Comparison of ENCODE assay signal across 2 cellular contexts in the genomic region with DNA sequence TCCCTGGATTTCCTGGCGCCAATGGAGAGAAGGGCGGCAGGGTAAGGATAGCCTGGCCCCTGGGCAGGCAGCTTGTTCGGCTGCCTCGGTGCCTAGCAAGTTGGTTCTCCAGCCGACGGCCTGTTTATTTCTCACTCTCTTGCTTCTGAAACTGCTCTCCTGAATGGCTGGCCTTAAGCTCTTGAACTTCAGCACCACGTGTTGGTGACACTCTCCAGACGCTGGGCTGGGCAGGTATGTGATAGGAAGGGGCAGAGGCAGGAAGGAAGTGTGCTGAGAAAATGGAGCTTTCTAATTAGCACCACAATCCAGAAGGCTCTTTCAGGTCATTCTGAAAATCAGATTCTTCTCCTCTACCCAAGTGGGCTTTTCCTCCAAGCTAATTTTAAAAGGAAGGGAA.
TF ChIP-seq lines count a peak whose summit lies in the region.

No MANE protein-coding gene starts in this region.

TF ChIP-seq in WTC11, 78 proteins besides CTCF, POLR2A, EP300 and RAD21:
- TF ChIP-seq STAT6 (CRISPR knock-in tag; conservative IDR thresholded peaks at IDR 0.05; ENCODE audit: low read depth) (no peak), ZNF396 (CRISPR knock-in tag; IDR thresholded peaks at IDR 0.05; ENCODE audit: borderline replicate concordance) (no peak)

TF ChIP-seq in HepG2, 621 proteins besides CTCF, POLR2A, EP300 and RAD21 (continued from another document):
- no peak for TF ChIP-seq REST (IDR thresholded peaks at IDR 0.05; ENCODE audit: borderline replicate concordance in 1 of 2, low read depth in 1 of 2, low read length in 2 of 2)
- no peak for TF ChIP-seq ZNF784 (CRISPR knock-in tag; IDR thresholded peaks at IDR 0.05; ENCODE audit: borderline replicate concordance)
- no peak for TF ChIP-seq GZF1 (CRISPR knock-in tag; IDR thresholded peaks at IDR 0.05)
- no peak for TF ChIP-seq ZNF234 (CRISPR knock-in tag; conservative IDR thresholded peaks at IDR 0.05)
- no peak for TF ChIP-seq IKZF5 (CRISPR knock-in tag; IDR thresholded peaks at IDR 0.05)
- no peak for TF ChIP-seq NCOA1 (CRISPR knock-in tag; IDR thresholded peaks at IDR 0.05)
